ENCODE assay signal across 8 cellular contexts in genomic region chr2:73214120-73215035, GRCh38. TPM values are rescaled to one million over a fixed set of nuclear protein-coding genes. Genes with fewer than 3 reads are reported as not detected.
DNase-seq lines count a peak whose midpoint lies in the region; ATAC-seq and TF ChIP-seq lines count a peak whose summit lies in the region.

Gene SMYD5, plus strand, starts transcription at chr2:73214245. Its CDS starts 22 bp downstream, at chr2:73214267.

- DNase-seq in HFF-Myc (ENCODE audit: extremely low read depth, low read depth) (peak; percentile 50), NAMALWA (ENCODE audit: low spot score) (peak; percentile 94), SKM-1 treated with dmso at 0.1 percent for 144 hours (lab: John Stamatoyannopoulos, UW; ENCODE audit: unreplicated experiment) (peak; percentile 76), Right ventricle myocardium superior (peak; percentile 93), pons (ENCODE audit: low spot score) (peak; percentile 78), transverse colon (peak; percentile 90)

- peak; percentile 50 for TF ChIP-seq POLR2A in transverse colon (IDR thresholded peaks at IDR 0.05)

- H3K4me3 Mint-ChIP-seq in activated naive CD8-positive, alpha-beta T cell = peak within 1 kb of the TSS; percentile 99

- TF ChIP-seq CTCF in HFF-Myc (IDR thresholded peaks at IDR 0.05; ENCODE audit: low read depth, low read length, missing control alignments) = no peak
- TF ChIP-seq CTCF in transverse colon (IDR thresholded peaks at IDR 0.05) = no peak

- no peaks in the 10 kb centered on the region for H3K27me3 Mint-ChIP-seq in activated naive CD8-positive, alpha-beta T cell

- in situ Hi-C loops in transverse colon (cut with MboI; ENCODE audit: low pct_ligation_motif_present in 1 of 4, low pct_unique_long_range_greater_than_20kb in 1 of 4, low sequenced_read_pairs in 3 of 4) = no loop called here

- no peaks in the 10 kb centered on the region for H3K27me3 ChIP-seq in transverse colon

- intact Hi-C loops in Right ventricle myocardium superior (cut with DNase I) (no loop called here), transverse colon (cut with DNase I; ENCODE audit: low total_unique reads) (no loop called here)

- TF ChIP-seq EP300 in transverse colon (IDR thresholded peaks at IDR 0.05; ENCODE audit: low read depth) = no peak

- H3K36me3 Mint-ChIP-seq in activated naive CD8-positive, alpha-beta T cell = no peaks in the 10 kb centered on the region

- peak within 1 kb of the TSS; percentile 68 to 78 (median 72) for H3K27ac ChIP-seq in transverse colon

- H3K4me3 ChIP-seq in GM08714 (ENCODE audit: low read length) (peak within 1 kb of the TSS; percentile 75), HFF-Myc (replicated peaks; ENCODE audit: low read depth, low read length) (peak within 1 kb of the TSS; percentile 82), transverse colon (peak within 1 kb of the TSS; percentile 84 to 97 (median 94))

- peak within 1 kb of the TSS; percentile 98 for H3K27ac Mint-ChIP-seq in activated naive CD8-positive, alpha-beta T cell

- H3K4me1 ChIP-seq in transverse colon = peaks cover 0 to 30% (median 21%) of the 10 kb centered on the region in 4 donors

- H3K9me3 Mint-ChIP-seq in activated naive CD8-positive, alpha-beta T cell (ENCODE audit: low read depth) = no peaks in the 10 kb centered on the region

- no peaks in the 10 kb centered on the region for H3K9me3 ChIP-seq in transverse colon

- 2 to 4% methylated on average over 11 to 45 of the region's 64 CpGs for WGBS in transverse colon (ENCODE audit: low coverage in 1 of 2), 2 donors

- no peaks in the 10 kb centered on the region for H3K36me3 ChIP-seq in transverse colon

- H3K4me1 Mint-ChIP-seq in activated naive CD8-positive, alpha-beta T cell (ENCODE audit: low read depth) = peaks cover 38% of the 10 kb centered on the region

- peak; percentile 96 for ATAC-seq in Right ventricle myocardium superior (ENCODE audit: poor library complexity)

RNA-seq across cellular contexts. Expression of gene SMYD5, which starts in this region (rescaled TPM):
- total RNA-seq in Right ventricle myocardium superior (15.5 TPM), transverse colon (10 to 100 TPM in 3 of 4 donors, 1 to 10 TPM in 1; 6.4 to 16.1 (median 13.4) TPM)

Comparison
In these comparisons a context has a peak if more than half of its experiments do, and no peak if none do; other contexts are left out.
1. Peak in every context shown above with its lines: DNase-seq, ATAC-seq, H3K4me3 ChIP-seq and H3K27ac ChIP-seq.